28 cellular contexts compared by ENCODE assay signal in genomic region chr14:68467425-68467824, GRCh38.
A peak's percentile ranks its signal among the peaks of the same experiment; 100 is the strongest.
DNase-seq lines count a peak whose midpoint lies in the region; ATAC-seq, FAIRE-seq and TF ChIP-seq lines count a peak whose summit lies in the region.
"Had no signal": no experiment of that assay in that cellular context is flagged by ENCODE, and none has a peak within 500 bp of the region (broad histone marks: within the 10 kb centered on the region; RNA-seq: fewer than 3 reads in every experiment).

No MANE protein-coding gene starts in this region.

- POLR2A ChIA-PET in A549 (lab: Yijun Ruan, JAX), result interaction anchor here (0.9 to 1.1 kb wide), 2 partner anchors 8 to 312 kb away, joined by 3 read pairs; no protein-coding TSS in a partner anchor

- no peak overlapping the region for H3K27ac Mint-ChIP-seq in astrocyte (ENCODE audit: unreplicated experiment)
- H3K27ac Mint-ChIP-seq: activated naive CD4-positive, alpha-beta T cell treated with anti-CD3 and anti-CD28 coated beads for 36 hours; CD8-positive, alpha-beta T cell had no signal

- TF ChIP-seq EP300 in A549 (IDR thresholded peaks at IDR 0.05), result no peak
- TF ChIP-seq EP300 in sigmoid colon (IDR thresholded peaks at IDR 0.05), result no peak
- no peak for TF ChIP-seq EP300 in tibial nerve (IDR thresholded peaks at IDR 0.05)

- DNase-seq in A549 (ENCODE audit: low read depth in 1 of 2, low spot score in 1 of 2) (no peak), astrocyte (ENCODE audit: low read depth) (no peak), keratinocyte (ENCODE audit: low read depth, low spot score) (no peak), sigmoid colon (no peak), putamen (ENCODE audit: low spot score) (no peak), tibial nerve (ENCODE audit: low spot score in 2 of 2) (no peak)
- no peak for DNase-seq in stimulated activated naive CD8-positive, alpha-beta T cell treated with anti-CD3 and anti-CD28 coated beads, Interleukin-15, Interleukin-2, amounts not matched to agents 100 U/mL and 50 U/mL, for 24 hours
- DNase-seq: activated B cell treated with CpG ODN at 0.5 μM for 24 hours; activated CD4-positive, alpha-beta T cell treated with anti-CD3 and anti-CD28 coated beads, Interleukin-2, amount 50 U/mL, for 48 hours; activated naive CD4-positive, alpha-beta T cell treated with anti-CD3 and anti-CD28 coated beads for 36 hours; adrenal gland; CD8-positive, alpha-beta T cell; effector CD8-positive, alpha-beta T cell; foreskin melanocyte; H7; natural killer cell; NCI-H2029; NCI-H526; NK-92 treated with Interleukin-12 subunit alpha and Interleukin-12 subunit beta, amount 100 ng/mL, for 24 hours; Peyer's patch; small intestine; stimulated activated CD4-positive, alpha-beta T cell treated with anti-CD3 and anti-CD28 coated beads, Interleukin-1b, Interleukin-23, amount 100 ng/mL, for 48 hours; T-cell had no signal

- no peaks in the 10 kb centered on the region for H3K36me3 Mint-ChIP-seq in astrocyte (ENCODE audit: low read depth, unreplicated experiment)
- H3K36me3 Mint-ChIP-seq: natural killer cell had no signal

- H3K27me3 Mint-ChIP-seq in astrocyte (ENCODE audit: low read depth, unreplicated experiment), result no peaks in the 10 kb centered on the region
- H3K27me3 Mint-ChIP-seq: activated B cell treated with CpG ODN at 0.5 μM for 24 hours, T-cell had no signal

- TF ChIP-seq POLR2A in A549 (IDR thresholded peaks at IDR 0.05; ENCODE audit: low read length), result no peak
- TF ChIP-seq POLR2A in sigmoid colon (IDR thresholded peaks at IDR 0.05), result no peak
- no peak for TF ChIP-seq POLR2A in tibial nerve (IDR thresholded peaks at IDR 0.05)

- H3K36me3 ChIP-seq in astrocyte (ENCODE audit: insufficient read depth, low read length) (no peaks in the 10 kb centered on the region), keratinocyte (ENCODE audit: control insufficient read depth in 2 of 2, extremely low read depth in 1 of 2, insufficient read depth in 2 of 2, low read length in 2 of 2) (no peaks in the 10 kb centered on the region), sigmoid colon (no peaks in the 10 kb centered on the region), tibial nerve (no peaks in the 10 kb centered on the region)
- H3K36me3 ChIP-seq: adrenal gland, Peyer's patch had no signal

- H4K20me1 ChIP-seq in astrocyte (ENCODE audit: insufficient read depth, low read length) (no peaks in the 10 kb centered on the region), keratinocyte (ENCODE audit: control insufficient read depth, extremely low read depth, insufficient read depth, low read length) (no peaks in the 10 kb centered on the region)

- CTCF ChIA-PET in A549 (lab: Yijun Ruan, JAX), result interaction anchor here (0.9 to 1.6 kb wide), 2 partner anchors 88 to 322 kb away, joined by 3 to 4 read pairs; no protein-coding TSS in a partner anchor

- no peaks in the 10 kb centered on the region for H3K79me2 ChIP-seq in astrocyte (ENCODE audit: insufficient read depth, low read length)
- H3K79me2 ChIP-seq in keratinocyte (ENCODE audit: control insufficient read depth, insufficient read depth, low read length), result no peaks in the 10 kb centered on the region

- peak overlapping the region; percentile 69; the same call in 2 of the 3 replicates for H3K4me2 ChIP-seq in A549
- H3K4me2 ChIP-seq in astrocyte (ENCODE audit: low read length), result no peak overlapping the region
- peak overlapping the region; percentile 3 for H3K4me2 ChIP-seq in keratinocyte (ENCODE audit: control insufficient read depth, extremely low read depth, insufficient read depth, low read depth, low read length)

- peaks cover 84% of the 10 kb centered on the region for H3K4me1 ChIP-seq in A549
- peaks cover 31% of the 10 kb centered on the region for H3K4me1 ChIP-seq in astrocyte (ENCODE audit: insufficient read depth, low read length)
- H3K4me1 ChIP-seq in keratinocyte (ENCODE audit: control insufficient read depth, extremely low read depth, insufficient read depth, low read length), result peaks cover 64% of the 10 kb centered on the region
- H3K4me1 ChIP-seq in sigmoid colon, result peaks cover 0 to 22% (median 16%) of the 10 kb centered on the region in 4 donors
- peaks cover 0 to 37% (median 4%) of the 10 kb centered on the region in 4 donors for H3K4me1 ChIP-seq in tibial nerve
- H3K4me1 ChIP-seq: Peyer's patch had no signal

- no peaks in the 10 kb centered on the region for H3K9me3 ChIP-seq in A549
- no peaks in the 10 kb centered on the region for H3K9me3 ChIP-seq in astrocyte (ENCODE audit: insufficient read depth, low read depth, low read length)
- H3K9me3 ChIP-seq in keratinocyte (ENCODE audit: control insufficient read depth, low read depth, low read length), result no peaks in the 10 kb centered on the region
- H3K9me3 ChIP-seq in sigmoid colon, result no peaks in the 10 kb centered on the region
- no peaks in the 10 kb centered on the region for H3K9me3 ChIP-seq in tibial nerve
- H3K9me3 ChIP-seq: adrenal gland, Peyer's patch had no signal

- FAIRE-seq in A549 (lab: Jason Lieb, UNC), result no peak
- FAIRE-seq in astrocyte (lab: Jason Lieb, UNC), result no peak
- FAIRE-seq in keratinocyte (lab: Jason Lieb, UNC), result no peak
- FAIRE-seq: colon, GM12891, K562, small intestine had no signal

- dilution Hi-C loops in keratinocyte (cut with MboI; ENCODE audit: extremely low pct_ligation_motif_present, low sequenced_read_pairs), result no loop called here

- H3K27me3 ChIP-seq in astrocyte (ENCODE audit: insufficient read depth, low read length) (no peaks in the 10 kb centered on the region), keratinocyte (ENCODE audit: control insufficient read depth, extremely low read depth, insufficient read depth, low read length) (no peaks in the 10 kb centered on the region), sigmoid colon (no peaks in the 10 kb centered on the region), tibial nerve (no peaks in the 10 kb centered on the region)
- H3K27me3 ChIP-seq: adrenal gland, Peyer's patch had no signal

- H2AFZ ChIP-seq in astrocyte (ENCODE audit: low read depth, low read length) (no peak overlapping the region), keratinocyte (ENCODE audit: control insufficient read depth, low read length) (no peak overlapping the region)

- H3K4me3 Mint-ChIP-seq in astrocyte (ENCODE audit: unreplicated experiment), result no peak overlapping the region
- H3K4me3 Mint-ChIP-seq: activated B cell treated with CpG ODN at 0.5 μM for 24 hours; activated naive CD4-positive, alpha-beta T cell treated with anti-CD3 and anti-CD28 coated beads for 36 hours; activated T-helper 1 cell treated with anti-CD3 and anti-CD28 coated beads, Interleukin-12 subunit alpha, Interleukin-12 subunit beta, Interleukin-2, Interleukin-4 antibody, amounts not matched to agents 30 ng/mL and 10 ng/mL and 1 ng/mL, durations not matched to agents 14 hours and 24 hours and 36 hours; CD8-positive, alpha-beta T cell; natural killer cell; T-cell had no signal

- H3K9me1 ChIP-seq in keratinocyte (ENCODE audit: control insufficient read depth, extremely low read depth, insufficient read depth, low read length), result no peaks in the 10 kb centered on the region

- ATAC-seq in A549 (no peak), GM18517 (IDR thresholded peaks at IDR 0.05; ENCODE audit: unreplicated experiment) (no peak)
- ATAC-seq in stimulated activated naive CD8-positive, alpha-beta T cell treated with anti-CD3 and anti-CD28 coated beads, Interleukin-15, Interleukin-2, amounts not matched to agents 100 U/mL and 50 U/mL, for 24 hours, result no peak
- ATAC-seq: CD8-positive, alpha-beta T cell; K562; natural killer cell; T-cell had no signal

- H3K4me1 Mint-ChIP-seq in astrocyte (ENCODE audit: low read depth, unreplicated experiment), result peaks cover 43% of the 10 kb centered on the region

- 91% methylated on average over 4 of the region's 4 CpGs for WGBS in A549 (ENCODE audit: missing lambda C conversion rate)
- 92 to 94% methylated on average over 4 of the region's 4 CpGs for WGBS in sigmoid colon, 2 donors
- 92 to 96% methylated on average over 4 of the region's 4 CpGs for WGBS in tibial nerve, 2 donors

- H3K4me3 ChIP-seq in A549 (no peak overlapping the region), astrocyte (ENCODE audit: insufficient read depth, low read depth, low read length) (no peak overlapping the region), keratinocyte (ENCODE audit: control insufficient read depth in 2 of 3, extremely low read depth in 1 of 3, insufficient read depth in 2 of 3, low read depth in 1 of 3, low read length in 3 of 3) (no peak overlapping the region), sigmoid colon (no peak overlapping the region), tibial nerve (no peak overlapping the region)
- H3K4me3 ChIP-seq: adrenal gland, K562, Peyer's patch had no signal

- TF ChIP-seq CTCF in A549 (IDR thresholded peaks at IDR 0.05) (no peak), astrocyte (IDR thresholded peaks at IDR 0.05; ENCODE audit: insufficient read depth, low read depth, low read length) (no peak), keratinocyte (optimal IDR thresholded peaks at IDR 0.05 in 1 of 3, IDR thresholded peaks at IDR 0.05 in 1 of 3, conservative IDR thresholded peaks at IDR 0.05 in 1 of 3; ENCODE audit: extremely low read depth in 1 of 3, insufficient read depth in 2 of 3, low read length in 3 of 3) (no peak), sigmoid colon (IDR thresholded peaks at IDR 0.05) (no peak), tibial nerve (IDR thresholded peaks at IDR 0.05) (no peak)

- H3K9me3 Mint-ChIP-seq in astrocyte (ENCODE audit: unreplicated experiment), result no peaks in the 10 kb centered on the region
- H3K9me3 Mint-ChIP-seq: activated B cell treated with CpG ODN at 0.5 μM for 24 hours; activated naive CD4-positive, alpha-beta T cell treated with anti-CD3 and anti-CD28 coated beads for 36 hours; activated T-helper 1 cell treated with anti-CD3 and anti-CD28 coated beads, Interleukin-12 subunit alpha, Interleukin-12 subunit beta, Interleukin-2, Interleukin-4 antibody, amounts not matched to agents 30 ng/mL and 10 ng/mL and 1 ng/mL, durations not matched to agents 14 hours and 24 hours and 36 hours; CD8-positive, alpha-beta T cell; natural killer cell; T-cell had no signal

- TF ChIP-seq RAD21 in A549 (conservative IDR thresholded peaks at IDR 0.05 in 1 of 2, IDR thresholded peaks at IDR 0.05 in 1 of 2), result no peak

- H3K27ac ChIP-seq in A549, result peak overlapping the region; percentile 93 to 100
- peak overlapping the region; percentile 77 for H3K27ac ChIP-seq in astrocyte (ENCODE audit: low read depth, low read length)
- peak overlapping the region; percentile 88 for H3K27ac ChIP-seq in keratinocyte (ENCODE audit: control insufficient read depth, insufficient read depth, low read length)
- peak overlapping the region in 3 of 4 donors; percentile 58 to 74 (median 62) for H3K27ac ChIP-seq in sigmoid colon
- peak overlapping the region in 1 of 4 donors; percentile 68 for H3K27ac ChIP-seq in tibial nerve
- H3K27ac ChIP-seq: adrenal gland had no signal

- intact Hi-C loops in sigmoid colon (cut with DNase I), result no loop called here

- no peak overlapping the region for H3K9ac ChIP-seq in astrocyte (ENCODE audit: low read length)
- H3K9ac ChIP-seq in keratinocyte (ENCODE audit: control insufficient read depth, extremely low read depth, insufficient read depth, low read length), result no peak overlapping the region

TF ChIP-seq in A549, 52 proteins besides CTCF, POLR2A, EP300 and RAD21 (continues in another document):
- no peak for TF ChIP-seq RNF2 (IDR thresholded peaks at IDR 0.05; ENCODE audit: borderline replicate concordance, low read depth)
- TF ChIP-seq KDM5A (IDR thresholded peaks at IDR 0.05), result no peak
